11 cellular contexts compared by ENCODE assay signal in genomic region chr20:36542516-36543186, GRCh38. TPM values are rescaled to one million over a fixed set of nuclear protein-coding genes. Genes with fewer than 3 reads are reported as not detected.
DNase-seq lines count a peak whose midpoint lies in the region; ATAC-seq and TF ChIP-seq lines count a peak whose summit lies in the region.
"Had no signal": no experiment of that assay in that cellular context is flagged by ENCODE, and none has a peak within 500 bp of the region (broad histone marks: within the 10 kb centered on the region; RNA-seq: fewer than 3 reads in every experiment).

No MANE protein-coding gene starts in this region.

- peak overlapping the region; percentile 33 for H4K8ac ChIP-seq in mesenchymal stem cell (ENCODE audit: low read length)

- H3K27me3 ChIP-seq in mesenchymal stem cell (ENCODE audit: control insufficient read depth in 1 of 2, insufficient read depth in 1 of 2, low read length in 2 of 2) (no peaks in the 10 kb centered on the region), subcutaneous abdominal adipose tissue (ENCODE audit: control insufficient read depth in 5 of 5, insufficient read depth in 4 of 5, low read length in 5 of 5) (no peaks in the 10 kb centered on the region)
- H3K27me3 ChIP-seq: SJCRH30 had no signal

- CTCF ChIA-PET in HEK293 (lab: Yijun Ruan, JAX), result interaction anchor here (0.5 to 0.6 kb wide), 4 partner anchors 14 to 173 kb away, joined by 3 to 6 read pairs (median 3); no protein-coding TSS in a partner anchor

- H3K4me1 ChIP-seq in HEK293 (ENCODE audit: control insufficient read depth, insufficient read depth, low read length) (no peaks in the 10 kb centered on the region; the same call in 1 of the 2 replicates), mesenchymal stem cell (ENCODE audit: control insufficient read depth, insufficient read depth, low read depth, low read length) (peaks cover 45% of the 10 kb centered on the region), subcutaneous abdominal adipose tissue (ENCODE audit: control insufficient read depth in 5 of 5, insufficient read depth in 5 of 5, low read length in 5 of 5) (peaks cover 17 to 61% (median 50%) of the 10 kb centered on the region in 5 donors)

- peak overlapping the region; percentile 44 for H4K91ac ChIP-seq in mesenchymal stem cell (ENCODE audit: low read length)

- H3K14ac ChIP-seq in mesenchymal stem cell (ENCODE audit: low read length in 2 of 2), result peak overlapping the region in 1 of 2 experiments; percentile 77

- H3K4me2 ChIP-seq in mesenchymal stem cell (ENCODE audit: low read length, poor library complexity, severe bottlenecking), result peak overlapping the region; percentile 58

- peak overlapping the region; percentile 79 to 88 for H3K4ac ChIP-seq in mesenchymal stem cell (ENCODE audit: low read depth in 1 of 2, low read length in 2 of 2)

- peak overlapping the region; percentile 17 for H2BK15ac ChIP-seq in mesenchymal stem cell (ENCODE audit: low read depth, poor library complexity, severe bottlenecking)

- 83% methylated on average over 10 of the region's 10 CpGs for WGBS in mesenchymal stem cell

- no peak overlapping the region for H3K27ac ChIP-seq in HEK293 (ENCODE audit: extremely low read depth, low read depth, low read length)
- H3K27ac ChIP-seq in cingulate gyrus (ENCODE audit: low read depth, low read length), result peak overlapping the region; percentile 69
- H3K27ac ChIP-seq in mesenchymal stem cell (ENCODE audit: low read length, poor library complexity, severe bottlenecking), result peak overlapping the region; percentile 90
- H3K27ac ChIP-seq in subcutaneous abdominal adipose tissue (ENCODE audit: low read depth, low read length), result peak overlapping the region; percentile 99
- H3K27ac ChIP-seq: SJCRH30 had no signal

- H2BK12ac ChIP-seq in mesenchymal stem cell (ENCODE audit: low read length in 2 of 2), result peak overlapping the region; percentile 59 to 74

- no peak overlapping the region for H3K4me3 ChIP-seq in HEK293 (ENCODE audit: low read depth, low read length)
- peak overlapping the region; percentile 82 to 96 for H3K4me3 ChIP-seq in mesenchymal stem cell (ENCODE audit: insufficient read depth in 1 of 2, low read depth in 1 of 2, low read length in 2 of 2)
- H3K4me3 ChIP-seq in subcutaneous abdominal adipose tissue (ENCODE audit: low read depth in 1 of 5, low read length in 5 of 5), result peak overlapping the region; percentile 70 to 98 (median 78)
- H3K4me3 ChIP-seq: SJCRH30 had no signal

- H3K18ac ChIP-seq in mesenchymal stem cell (ENCODE audit: low read depth in 1 of 2, low read length in 2 of 2), result peak overlapping the region; percentile 89 to 96

- no peak for ATAC-seq in GM19328 (IDR thresholded peaks at IDR 0.05; ENCODE audit: unreplicated experiment)
- no peak for ATAC-seq in HG02885 (IDR thresholded peaks at IDR 0.05; ENCODE audit: poor library complexity, unreplicated experiment)

- peak overlapping the region; percentile 98 for H3K9ac ChIP-seq in mesenchymal stem cell (ENCODE audit: low read length)
- H3K9ac ChIP-seq in subcutaneous abdominal adipose tissue (ENCODE audit: low read length in 5 of 5), result peak overlapping the region; percentile 84 to 97 (median 90)

- DNase-seq in mesenchymal stem cell, result no peak
- no peak for DNase-seq in NCI-H526 (lab: John Stamatoyannopoulos, UW)
- no peak for DNase-seq in NCI-H774 (lab: John Stamatoyannopoulos, UW)
- DNase-seq: activated CD4-positive, alpha-beta T cell treated with anti-CD3 and anti-CD28 coated beads, Interleukin-2, amount 10 ng/mL, durations not matched to agents 7 days and 5 days; NCI-H2029 had no signal

- H3K23ac ChIP-seq in mesenchymal stem cell (ENCODE audit: low read length in 2 of 2), result peak overlapping the region in 1 of 2 experiments; percentile 51

- H2AFZ ChIP-seq in mesenchymal stem cell (ENCODE audit: low read depth, low read length), result no peak overlapping the region

- H3K36me3 ChIP-seq in HEK293 (ENCODE audit: control insufficient read depth in 2 of 2, insufficient read depth in 1 of 2, low read length in 2 of 2) (no peaks in the 10 kb centered on the region), mesenchymal stem cell (ENCODE audit: control insufficient read depth in 1 of 2, insufficient read depth in 2 of 2, low read depth in 1 of 2, low read length in 2 of 2) (peaks cover 25 to 39% of the 10 kb centered on the region in 2 experiments), subcutaneous abdominal adipose tissue (ENCODE audit: control insufficient read depth in 5 of 5, insufficient read depth in 5 of 5, low read length in 5 of 5) (peaks cover 0 to 25% (median 21%) of the 10 kb centered on the region in 5 donors)
- H3K36me3 ChIP-seq: SJCRH30 had no signal

- H3K9me3 ChIP-seq in HEK293 (ENCODE audit: control insufficient read depth, insufficient read depth, low read depth, low read length) (no peaks in the 10 kb centered on the region), mesenchymal stem cell (ENCODE audit: control insufficient read depth, low read length) (no peaks in the 10 kb centered on the region), subcutaneous abdominal adipose tissue (ENCODE audit: control insufficient read depth in 5 of 5, low read length in 5 of 5) (no peaks in the 10 kb centered on the region)
- H3K9me3 ChIP-seq: SJCRH30 had no signal

- H2BK120ac ChIP-seq in mesenchymal stem cell (ENCODE audit: low read depth, low read length), result peak overlapping the region; percentile 71

- peaks cover 12% of the 10 kb centered on the region for H3K79me1 ChIP-seq in mesenchymal stem cell (replicated peaks; ENCODE audit: low read length, poor library complexity, severe bottlenecking)

- no peak overlapping the region for H2BK5ac ChIP-seq in mesenchymal stem cell (ENCODE audit: low read depth, low read length, poor library complexity, severe bottlenecking)

- peak overlapping the region; percentile 49 for H2AK5ac ChIP-seq in mesenchymal stem cell (ENCODE audit: low read length, severe bottlenecking)

- TF ChIP-seq CTCF in HEK293 (tag by site-specific recombination; IDR thresholded peaks at IDR 0.05), result no peak

- POLR2A ChIA-PET in HEK293 (lab: Yijun Ruan, JAX), result no interaction called here

TF ChIP-seq in HEK293, 187 proteins besides CTCF, POLR2A, EP300 and RAD21:
- TF ChIP-seq ZNF335 (tag by site-specific recombination; conservative IDR thresholded peaks at IDR 0.05) (0 out of 2 replicates have a peak, but pooled peaks have one; percentile 17), ZNF624 (tag by site-specific recombination; IDR thresholded peaks at IDR 0.05) (no peak)
TF ChIP-seq in HEK293: peak in this region for 1.

RNA-seq across cellular contexts. Expression of gene MYL9, which starts 1.3 kb away (rescaled TPM):
- 959 TPM for polyA plus RNA-seq in mesenchymal stem cell (2013, experiment 1 of 2)
- polyA plus RNA-seq in mesenchymal stem cell (2013, experiment 2 of 2), result 955 TPM

RNA-seq across cellular contexts. Expression of gene TGIF2, which starts 30.7 kb away (rescaled TPM):
- 16.5 TPM for polyA plus RNA-seq in mesenchymal stem cell (2013, experiment 1 of 2)
- 16.7 TPM for polyA plus RNA-seq in mesenchymal stem cell (2013, experiment 2 of 2)
